Comparison of ENCODE assay signal across 14 cellular contexts in genomic region chr17:17088511-17089205, GRCh38. TPM values are rescaled to one million over a fixed set of nuclear protein-coding genes. Genes with fewer than 3 reads are reported as not detected.
DNase-seq lines count a peak whose midpoint lies in the region; ATAC-seq lines count a peak whose summit lies in the region.
"Had no signal": no experiment of that assay in that cellular context is flagged by ENCODE, and none has a peak within 500 bp of the region (broad histone marks: within the 10 kb centered on the region; RNA-seq: fewer than 3 reads in every experiment).

No MANE protein-coding gene starts in this region.

- H3K27me3 ChIP-seq in BLaER1: no peaks in the 10 kb centered on the region
- H3K27me3 ChIP-seq: left lung had no signal

- H3K9ac ChIP-seq in BLaER1: 0 out of 2 replicates have a peak overlapping the region, but pooled peaks have one; percentile 5

- H3K36me3 ChIP-seq in BLaER1: peaks cover 91% of the 10 kb centered on the region

- peaks cover 100% of the 10 kb centered on the region for H4K20me1 ChIP-seq in BLaER1

- peak overlapping the region; percentile 68 for H3K4me2 ChIP-seq in BLaER1

- H3K4me1 ChIP-seq in BLaER1: peaks cover 97% of the 10 kb centered on the region

- POLR2A ChIA-PET in activated CD4-positive, alpha-beta memory T cell treated with anti-CD3 and anti-CD28 coated beads, Interleukin-2, amount 10 ng/mL, durations not matched to agents 7 days and 5 days (lab: Charles Lee): interaction anchor here (0.9 to 1.1 kb wide), 2 partner anchors 19 to 88 kb away, joined by 3 read pairs; no protein-coding TSS in a partner anchor
- POLR2A ChIA-PET in naive thymus-derived CD8-positive, alpha-beta T cell (lab: Charles Lee): no interaction called here

- peaks cover 18% of the 10 kb centered on the region for H3K4me1 Mint-ChIP-seq in activated CD4-positive, alpha-beta memory T cell treated with anti-CD3 and anti-CD28 coated beads, Interleukin-2, amount 10 ng/mL, durations not matched to agents 7 days and 5 days
- peaks cover 25 to 61% (median 43%) of the 10 kb centered on the region in 4 donors for H3K4me1 Mint-ChIP-seq in naive thymus-derived CD8-positive, alpha-beta T cell

- H3K27me3 Mint-ChIP-seq in activated CD4-positive, alpha-beta memory T cell treated with anti-CD3 and anti-CD28 coated beads, Interleukin-2, amount 10 ng/mL, durations not matched to agents 7 days and 5 days: no peaks in the 10 kb centered on the region
- no peaks in the 10 kb centered on the region for H3K27me3 Mint-ChIP-seq in naive thymus-derived CD8-positive, alpha-beta T cell

- H3K4me3 Mint-ChIP-seq in activated CD4-positive, alpha-beta memory T cell treated with anti-CD3 and anti-CD28 coated beads, Interleukin-2, amount 10 ng/mL, durations not matched to agents 7 days and 5 days: no peak overlapping the region
- H3K4me3 Mint-ChIP-seq in naive thymus-derived CD8-positive, alpha-beta T cell: no peak overlapping the region

- H3K36me3 Mint-ChIP-seq in activated CD4-positive, alpha-beta memory T cell treated with anti-CD3 and anti-CD28 coated beads, Interleukin-2, amount 10 ng/mL, durations not matched to agents 7 days and 5 days (ENCODE audit: low read depth): peaks cover 7% of the 10 kb centered on the region
- peaks cover 0 to 47% (median 12%) of the 10 kb centered on the region in 3 donors for H3K36me3 Mint-ChIP-seq in naive thymus-derived CD8-positive, alpha-beta T cell

- DNase-seq in COLO668 (lab: John Stamatoyannopoulos, UW; ENCODE audit: unreplicated experiment) (peak; percentile 43), NCI-H2029 treated with DMSO at 0.1 percent for 48 hours (lab: John Stamatoyannopoulos, UW) (no peak)
- no peak for DNase-seq in activated CD4-positive, alpha-beta memory T cell treated with anti-CD3 and anti-CD28 coated beads, Interleukin-2, amount 10 ng/mL, durations not matched to agents 7 days and 5 days
- peak in 1 of 10 donors; percentile 2 for DNase-seq in naive thymus-derived CD8-positive, alpha-beta T cell
- DNase-seq: activated gamma-delta T cell, cortex of kidney, DMS79, foreskin fibroblast, NCI-H510A, SIG-M5 had no signal

- peak overlapping the region; percentile 61 for H3K27ac Mint-ChIP-seq in activated CD4-positive, alpha-beta memory T cell treated with anti-CD3 and anti-CD28 coated beads, Interleukin-2, amount 10 ng/mL, durations not matched to agents 7 days and 5 days
- peak overlapping the region in 6 of 10 donors; percentile 4 to 79 (median 37) for H3K27ac Mint-ChIP-seq in naive thymus-derived CD8-positive, alpha-beta T cell

- ATAC-seq in naive thymus-derived CD8-positive, alpha-beta T cell: no peak
- ATAC-seq in GM18867 (IDR thresholded peaks at IDR 0.05; ENCODE audit: unreplicated experiment): no peak
- no peak for ATAC-seq in HG02610 (IDR thresholded peaks at IDR 0.05; ENCODE audit: unreplicated experiment)
- ATAC-seq: left lung had no signal

- H3K27ac ChIP-seq in BLaER1: peak overlapping the region; percentile 43; the same call in 1 of the 2 replicates
- H3K27ac ChIP-seq: left lung had no signal

- CTCF ChIA-PET in activated CD4-positive, alpha-beta memory T cell treated with anti-CD3 and anti-CD28 coated beads, Interleukin-2, amount 10 ng/mL, durations not matched to agents 7 days and 5 days (lab: Charles Lee): no interaction called here

- no peak overlapping the region; the same call in 1 of the 2 replicates for H3K4me3 ChIP-seq in BLaER1
- H3K4me3 ChIP-seq: left lung had no signal

- no peaks in the 10 kb centered on the region for H3K9me3 ChIP-seq in BLaER1
- H3K9me3 ChIP-seq: left lung had no signal

- H3K9me3 Mint-ChIP-seq in activated CD4-positive, alpha-beta memory T cell treated with anti-CD3 and anti-CD28 coated beads, Interleukin-2, amount 10 ng/mL, durations not matched to agents 7 days and 5 days: no peaks in the 10 kb centered on the region
- H3K9me3 Mint-ChIP-seq in naive thymus-derived CD8-positive, alpha-beta T cell: no peaks in the 10 kb centered on the region

RNA-seq across cellular contexts. Expression of gene MPRIP, which starts 46.4 kb away (rescaled TPM):
- total RNA-seq in activated CD4-positive, alpha-beta memory T cell treated with anti-CD3 and anti-CD28 coated beads, Interleukin-2, amount 10 ng/mL, durations not matched to agents 7 days and 5 days: 100 to 1,000 TPM; 196 to 207 TPM
- 100 to 1,000 TPM; 219 to 234 TPM for total RNA-seq in naive thymus-derived CD8-positive, alpha-beta T cell
- polyA plus RNA-seq in naive thymus-derived CD8-positive, alpha-beta T cell: 10 to 100 TPM; 16.9 to 28.3 (median 26.4) TPM
